In genomic region chr19:507286-508203, GRCh38 we compare ENCODE assay signal across 8 cellular contexts. TPM values are rescaled to one million over a fixed set of nuclear protein-coding genes. Genes with fewer than 3 reads are reported as not detected.
DNase-seq lines count a peak whose midpoint lies in the region; ATAC-seq, FAIRE-seq and TF ChIP-seq lines count a peak whose summit lies in the region.

TPGS1 (plus strand) TSS chr19:507497; CDS start chr19:507507, 10 bp downstream.

- H3K4me1 ChIP-seq in NT2/D1 (ENCODE audit: insufficient read depth, insufficient read length), result peaks cover 24% of the 10 kb centered on the region
- H3K4me1 ChIP-seq in endothelial cell of umbilical vein (ENCODE audit: control insufficient read depth, extremely low read depth, insufficient read depth, low read length), result peaks cover 18% of the 10 kb centered on the region
- peaks cover 61% of the 10 kb centered on the region for H3K4me1 ChIP-seq in mononuclear cell (ENCODE audit: insufficient read depth, low read length)

- H3K4me2 ChIP-seq in endothelial cell of umbilical vein (ENCODE audit: insufficient read depth, low read length), result peak within 1 kb of the TSS; percentile 73

- no peaks in the 10 kb centered on the region for H3K27me3 ChIP-seq in CD4-positive, alpha-beta T cell (ENCODE audit: control insufficient read depth, insufficient read depth, low read length)
- H3K27me3 ChIP-seq in NT2/D1 (ENCODE audit: insufficient read depth, insufficient read length) (no peaks in the 10 kb centered on the region), endothelial cell of umbilical vein (ENCODE audit: control insufficient read depth in 2 of 2, insufficient read depth in 2 of 2, low read length in 2 of 2) (no peaks in the 10 kb centered on the region), mononuclear cell (ENCODE audit: insufficient read depth, low read length) (no peaks in the 10 kb centered on the region)

- H3K27me3 Mint-ChIP-seq in CD4-positive, alpha-beta T cell, result no peaks in the 10 kb centered on the region

- peaks cover 13% of the 10 kb centered on the region for H3K36me3 ChIP-seq in NT2/D1 (ENCODE audit: insufficient read depth, insufficient read length, low read length)
- H3K36me3 ChIP-seq in endothelial cell of umbilical vein (ENCODE audit: control insufficient read depth in 2 of 2, extremely low read depth in 1 of 2, insufficient read depth in 2 of 2, low read length in 2 of 2), result no peaks in the 10 kb centered on the region

- dilution Hi-C loops in endothelial cell of umbilical vein (cut with MboI; ENCODE audit: extremely low pct_ligation_motif_present, low sequenced_read_pairs), result no loop called here

- H3K4me1 Mint-ChIP-seq in CD4-positive, alpha-beta T cell (ENCODE audit: low read depth), result peaks cover 43% of the 10 kb centered on the region

- intact Hi-C loops in CD4-positive, alpha-beta T cell (cut with DNase I, micrococcal nuclease), result loop anchor here (1.0 to 10.0 kb wide), 7 partner anchors 19 to 290 kb away; partner anchors contain the start of genes BSG (in 2 of the 2), CDC34 (in 1 of the 2), MIER2 (in 1 of the 2) and PLPP2 (in 1 of the 2)
- intact Hi-C loops in endothelial cell of umbilical vein (cut with micrococcal nuclease), result loop anchor here (1.0 to 10.0 kb wide), 2 partner anchors 18 to 213 kb away; partner anchors contain the start of gene PLPP2

- H3K9me3 ChIP-seq in CD4-positive, alpha-beta T cell (ENCODE audit: control insufficient read depth, low read length), result no peaks in the 10 kb centered on the region
- H3K9me3 ChIP-seq in NT2/D1 (ENCODE audit: insufficient read depth, low read length) (peaks cover 7% of the 10 kb centered on the region; the same call in 1 of the 2 replicates), endothelial cell of umbilical vein (replicated peaks; ENCODE audit: control insufficient read depth, insufficient read depth, low read length) (no peaks in the 10 kb centered on the region), mononuclear cell (ENCODE audit: low read depth, low read length) (no peaks in the 10 kb centered on the region)

- peak; percentile 50 to 85 (median 79) for DNase-seq in CD4-positive, alpha-beta T cell
- DNase-seq in NT2/D1 (ENCODE audit: low read depth, low spot score) (no peak), endothelial cell of umbilical vein (ENCODE audit: low read depth, low spot score) (no peak)
- peak; percentile 89 for DNase-seq in activated CD8-positive, alpha-beta memory T cell treated with anti-CD3 and anti-CD28 coated beads, Interleukin-2, amount 50 U/mL, for 48 hours
- peak; percentile 75 for DNase-seq in stimulated activated CD8-positive, alpha-beta memory T cell treated with anti-CD3 and anti-CD28 coated beads, Interleukin-2, amount 100 ng/mL, for 48 hours (ENCODE audit: low read depth in 2 of 2)

- peak; percentile 79 for TF ChIP-seq POLR2A in endothelial cell of umbilical vein (IDR thresholded peaks at IDR 0.05; ENCODE audit: low read depth, low read length)

- H3K4me3 ChIP-seq in NT2/D1 (ENCODE audit: insufficient read length, low read depth), result peak within 1 kb of the TSS; percentile 99
- H3K4me3 ChIP-seq in endothelial cell of umbilical vein (replicated peaks in 1 of 3; ENCODE audit: insufficient read depth in 1 of 3, low read depth in 1 of 3, low read length in 3 of 3), result peak within 1 kb of the TSS; percentile 52 to 91 (median 65)
- peak within 1 kb of the TSS; percentile 96 for H3K4me3 ChIP-seq in mononuclear cell (ENCODE audit: low read length)

- peak; percentile 49 for ATAC-seq in CD4-positive, alpha-beta T cell (ENCODE audit: poor library complexity)
- peak; percentile 47 for ATAC-seq in GM19372 (IDR thresholded peaks at IDR 0.05; ENCODE audit: low read depth, unreplicated experiment)
- peak; percentile 46 for ATAC-seq in HG03520 (IDR thresholded peaks at IDR 0.05; ENCODE audit: unreplicated experiment)

- peak within 1 kb of the TSS; percentile 100 for H3K9ac ChIP-seq in NT2/D1 (ENCODE audit: insufficient read length, low read depth)
- H3K9ac ChIP-seq in endothelial cell of umbilical vein (replicated peaks; ENCODE audit: extremely low read depth, insufficient read depth, low read length), result peak within 1 kb of the TSS; percentile 78

- peak; percentile 83 for FAIRE-seq in endothelial cell of umbilical vein (lab: Jason Lieb, UNC)

- CTCF ChIA-PET in CD4-positive, alpha-beta T cell (lab: Charles Lee), result interaction anchor here (1.0 to 2.0 kb wide), 13 partner anchors 10 to 172 kb away, joined by 3 to 25 read pairs (median 6); partner anchors contain the start of genes CDC34, MADCAM1 and MIER2
- CTCF ChIA-PET in endothelial cell of umbilical vein (lab: Charles Lee), result interaction anchor here (0.9 to 1.5 kb wide), 18 partner anchors 10 to 214 kb away, joined by 3 to 28 read pairs (median 6); partner anchors contain the start of gene MADCAM1

- TSS peak; percentile 23 for BruUV-seq in endothelial cell of umbilical vein (replicated peaks; lab: Mats Ljungman, UMichigan)

- POLR2A ChIA-PET in CD4-positive, alpha-beta T cell (lab: Charles Lee), result interaction anchor here (0.9 to 2.0 kb wide), 8 partner anchors 10 to 155 kb away, joined by 3 to 34 read pairs (median 4); partner anchors contain the start of genes CDC34 and RNF126
- POLR2A ChIA-PET in endothelial cell of umbilical vein (lab: Charles Lee), result interaction anchor here (0.6 to 0.9 kb wide), 4 partner anchors 23 to 165 kb away, joined by 3 to 9 read pairs (median 3); no protein-coding TSS in a partner anchor

- peak within 1 kb of the TSS; percentile 98 for H3K4me3 Mint-ChIP-seq in CD4-positive, alpha-beta T cell

- no peaks in the 10 kb centered on the region for H3K9me1 ChIP-seq in endothelial cell of umbilical vein (replicated peaks; ENCODE audit: control insufficient read depth, extremely low read depth, insufficient read depth, low read length)

- peaks cover 17% of the 10 kb centered on the region for H3K36me3 Mint-ChIP-seq in CD4-positive, alpha-beta T cell (ENCODE audit: low read depth)

- H3K27ac ChIP-seq in CD4-positive, alpha-beta T cell (ENCODE audit: low read depth, low read length), result peak within 1 kb of the TSS; percentile 88
- peak within 1 kb of the TSS; percentile 87 for H3K27ac ChIP-seq in endothelial cell of umbilical vein (ENCODE audit: insufficient read depth, low read depth, low read length)

- H3K9me3 Mint-ChIP-seq in CD4-positive, alpha-beta T cell, result no peaks in the 10 kb centered on the region

- peak within 1 kb of the TSS; percentile 63 for H2AFZ ChIP-seq in endothelial cell of umbilical vein (ENCODE audit: low read depth, low read length)

- peaks cover 8% of the 10 kb centered on the region for H3K79me2 ChIP-seq in endothelial cell of umbilical vein (ENCODE audit: control insufficient read depth, insufficient read depth, low read length)

- peak within 1 kb of the TSS; percentile 94 for H3K27ac Mint-ChIP-seq in CD4-positive, alpha-beta T cell

- H4K20me1 ChIP-seq in endothelial cell of umbilical vein (replicated peaks; ENCODE audit: control insufficient read depth, extremely low read depth, insufficient read depth, low read length), result no peaks in the 10 kb centered on the region

- no peak for TF ChIP-seq CTCF in CD4-positive, alpha-beta T cell (IDR thresholded peaks at IDR 0.05)
- no peak for TF ChIP-seq CTCF in endothelial cell of umbilical vein (IDR thresholded peaks at IDR 0.05; ENCODE audit: extremely low read depth in 1 of 2, insufficient read depth in 1 of 2, low read depth in 1 of 2, low read length in 2 of 2)

TF ChIP-seq in endothelial cell of umbilical vein, 7 proteins besides CTCF, POLR2A, EP300 and RAD21:
- TF ChIP-seq MYC (IDR thresholded peaks at IDR 0.05; ENCODE audit: low read depth, low read length) (no peak), POLR2AphosphoS5 (IDR thresholded peaks at IDR 0.05; ENCODE audit: insufficient read depth, low read depth, low read length) (peak; percentile 71)

RNA-seq across cellular contexts. Expression of gene TPGS1, which starts in this region (rescaled TPM):
- 10 to 100 TPM; 17.2 to 18.2 TPM for total RNA-seq in CD4-positive, alpha-beta T cell
- total RNA-seq in endothelial cell of umbilical vein (24.0 and 24.7 TPM in 2 replicates), mononuclear cell (29.6 TPM)
- polyA plus RNA-seq in endothelial cell of umbilical vein, result 20.9 and 24.2 TPM in 2 replicates
- 2.5 and 8.3 TPM in 2 replicates for polyA plus RNA-seq in endothelial cell of umbilical vein (2011; cell fraction: cytosol; rRNA removed)
- polyA plus RNA-seq in endothelial cell of umbilical vein (2011; cell fraction: nucleus; rRNA removed), result 3.7 and 4.1 TPM in 2 replicates
- polyA plus RNA-seq in endothelial cell of umbilical vein (2012), result 3.2 and 7.4 TPM in 2 replicates
- 2.7 and 3.2 TPM in 2 replicates for polyA minus RNA-seq in endothelial cell of umbilical vein
- 10.3 TPM for polyA minus RNA-seq in endothelial cell of umbilical vein (2011; cell fraction: cytosol; rRNA and poly(A)+ RNA removed)
- polyA minus RNA-seq in endothelial cell of umbilical vein (2011; cell fraction: nucleus; rRNA and poly(A)+ RNA removed), result 2.0 and 4.9 TPM in 2 replicates

Comparison
In these comparisons a context has a peak if more than half of its experiments do, and no peak if none do; other contexts are left out.
1. DNase-seq: peak in CD4-positive, alpha-beta T cell (10 of 10), activated CD8-positive, alpha-beta memory T cell treated with anti-CD3 and anti-CD28 coated beads, Interleukin-2, amount 50 U/mL, for 48 hours (single experiment) and stimulated activated CD8-positive, alpha-beta memory T cell treated with anti-CD3 and anti-CD28 coated beads, Interleukin-2, amount 100 ng/mL, for 48 hours (2 of 2); none in NT2/D1 (single experiment) and endothelial cell of umbilical vein (single experiment).
2. Peak in every context shown above with its lines, with median percentiles within 50 percentile points of each other: ATAC-seq and H3K4me3 ChIP-seq.